18 cellular contexts compared by ENCODE assay signal in the genomic region with DNA sequence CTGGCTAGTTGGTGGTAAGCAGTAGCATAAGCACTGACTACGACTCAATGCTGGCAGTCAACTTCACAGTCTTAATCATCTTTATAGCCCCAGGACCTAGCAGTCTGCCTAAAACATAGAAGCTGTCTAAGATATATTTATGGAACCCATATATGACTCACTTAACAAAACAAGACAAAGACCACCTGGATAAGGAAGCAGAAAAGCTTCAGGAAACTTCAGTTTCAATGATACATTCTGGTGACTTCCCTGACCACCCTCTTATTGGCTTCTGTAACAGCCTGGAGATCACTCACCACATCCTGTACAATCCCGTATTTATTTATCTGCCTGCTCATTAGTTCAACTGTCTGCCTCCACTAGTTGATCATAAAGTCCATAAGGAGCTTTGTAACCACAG.
DNase-seq lines count a peak whose midpoint lies in the region; ATAC-seq, FAIRE-seq and TF ChIP-seq lines count a peak whose summit lies in the region.
"Had no signal": no experiment of that assay in that cellular context is flagged by ENCODE, and none has a peak within 500 bp of the region (broad histone marks: within the 10 kb centered on the region; RNA-seq: fewer than 3 reads in every experiment).

No MANE protein-coding gene starts in this region.

- intact Hi-C loops in IMR-90 (cut with micrococcal nuclease) (loop anchor here (5.0 kb wide), 2 partner anchors 867 to 1572 kb away; partner anchors contain the start of gene HS3ST3B1), HepG2 (cut with micrococcal nuclease; ENCODE audit: unreplicated experiment) (no loop called here)

- H2BK5ac ChIP-seq in IMR-90 (ENCODE audit: low read depth, low read length, poor library complexity, severe bottlenecking) (no peak overlapping the region), mesenchymal stem cell (ENCODE audit: low read depth, low read length, poor library complexity, severe bottlenecking) (no peak overlapping the region)

- H2BK20ac ChIP-seq in IMR-90 (ENCODE audit: low read depth, low read length), result no peak overlapping the region

- H3K9ac ChIP-seq in IMR-90 (ENCODE audit: low read depth, low read length) (no peak overlapping the region), mesenchymal stem cell (ENCODE audit: low read length) (no peak overlapping the region), HepG2 (ENCODE audit: insufficient read depth, low read depth, low read length) (no peak overlapping the region)

- H3K9me1 ChIP-seq in IMR-90 (ENCODE audit: insufficient read depth, low read length), result no peaks in the 10 kb centered on the region

- H3K79me1 ChIP-seq in IMR-90 (ENCODE audit: low read depth in 1 of 2, low read length in 2 of 2) (no peaks in the 10 kb centered on the region), mesenchymal stem cell (replicated peaks; ENCODE audit: low read length, poor library complexity, severe bottlenecking) (no peaks in the 10 kb centered on the region)

- no peak overlapping the region for H2AK5ac ChIP-seq in IMR-90 (ENCODE audit: low read depth, low read length)
- no peak overlapping the region for H2AK5ac ChIP-seq in mesenchymal stem cell (ENCODE audit: low read length, severe bottlenecking)

- H3K4me1 ChIP-seq in IMR-90 (ENCODE audit: control insufficient read depth, insufficient read depth, low read length) (no peaks in the 10 kb centered on the region), mesenchymal stem cell (ENCODE audit: control insufficient read depth, insufficient read depth, low read depth, low read length) (no peaks in the 10 kb centered on the region), HepG2 (ENCODE audit: insufficient read depth, low read length) (no peaks in the 10 kb centered on the region)
- H3K4me1 ChIP-seq: psoas muscle had no signal

- H4K20me1 ChIP-seq in IMR-90 (ENCODE audit: insufficient read depth, low read length) (no peaks in the 10 kb centered on the region), HepG2 (ENCODE audit: insufficient read depth, low read length) (no peaks in the 10 kb centered on the region)

- BruUV-seq in IMR-90 (replicated peaks; lab: Mats Ljungman, UMichigan) (no TSS peak), HepG2 (replicated peaks; lab: Mats Ljungman, UMichigan) (no TSS peak)

- TF ChIP-seq POLR2A in IMR-90 (IDR thresholded peaks at IDR 0.05; ENCODE audit: low read depth, low read length) (no peak), HepG2 (IDR thresholded peaks at IDR 0.05; ENCODE audit: insufficient read depth in 1 of 2, low read depth in 2 of 2, low read length in 2 of 2) (no peak)

- H3K27me3 ChIP-seq in IMR-90 (ENCODE audit: control insufficient read depth, insufficient read depth, low read length) (peaks cover 7% of the 10 kb centered on the region), mesenchymal stem cell (ENCODE audit: control insufficient read depth in 1 of 2, insufficient read depth in 1 of 2, low read length in 2 of 2) (no peaks in the 10 kb centered on the region), HepG2 (ENCODE audit: control insufficient read depth in 1 of 2, insufficient read depth in 2 of 2, low read length in 2 of 2) (peaks cover 0 to 11% of the 10 kb centered on the region in 2 experiments; a peak in 2 of 5 replicates)

- ATAC-seq in IMR-90 (ENCODE audit: low read depth), result peak; percentile 25; the same call in 1 of the 2 replicates
- no peak for ATAC-seq in HepG2
- ATAC-seq: activated CD4-positive, alpha-beta T cell treated with anti-CD3 and anti-CD28 coated beads for 36 hours; psoas muscle had no signal

- no peak overlapping the region for H3K18ac ChIP-seq in IMR-90 (ENCODE audit: low read depth, low read length)
- no peak overlapping the region for H3K18ac ChIP-seq in mesenchymal stem cell (ENCODE audit: low read depth in 1 of 2, low read length in 2 of 2)

- H2AK9ac ChIP-seq in IMR-90 (replicated peaks; ENCODE audit: low read depth, low read length, poor library complexity), result no peak overlapping the region

- H3K56ac ChIP-seq in IMR-90 (ENCODE audit: extremely low read depth, insufficient read depth, low read length), result no peak overlapping the region

- no peak overlapping the region for H4K5ac ChIP-seq in IMR-90 (ENCODE audit: low read depth, low read length)

- TF ChIP-seq EP300 in HepG2 (IDR thresholded peaks at IDR 0.05; ENCODE audit: low read depth in 2 of 2, low read length in 2 of 2) (no peak), HepG2 (CRISPR knock-in tag; IDR thresholded peaks at IDR 0.05; ENCODE audit: borderline replicate concordance) (no peak)

- in situ Hi-C loops in IMR-90 (cut with MboI; ENCODE audit: low sequenced_read_pairs) (loop anchor here (10.0 kb wide), 1 partner anchor 1865 kb away; no protein-coding TSS in a partner anchor), HepG2 (cut with HindIII; ENCODE audit: extremely low pct_ligation_motif_present, low pct_unique_long_range_greater_than_20kb) (no loop called here)

- H4K91ac ChIP-seq in IMR-90 (ENCODE audit: insufficient read depth, low read depth, low read length) (no peak overlapping the region), mesenchymal stem cell (ENCODE audit: low read length) (no peak overlapping the region)

- dilution Hi-C loops in IMR-90 (cut with HindIII; ENCODE audit: low sequenced_read_pairs, unreplicated experiment), result no loop called here

- H3K4me3 ChIP-seq in IMR-90 (ENCODE audit: insufficient read depth, low read depth, low read length) (no peak overlapping the region), choroid plexus epithelial cell (ENCODE audit: low read depth, low read length) (no peak overlapping the region), mesenchymal stem cell (ENCODE audit: insufficient read depth in 1 of 2, low read depth in 1 of 2, low read length in 2 of 2) (no peak overlapping the region), HepG2 (replicated peaks in 1 of 3; ENCODE audit: insufficient read depth in 1 of 3, low read depth in 2 of 3, low read length in 3 of 3) (no peak overlapping the region)
- H3K4me3 ChIP-seq: psoas muscle had no signal

- H3K9me3 ChIP-seq in IMR-90 (ENCODE audit: control insufficient read depth, insufficient read depth, low read length) (no peaks in the 10 kb centered on the region), mesenchymal stem cell (ENCODE audit: control insufficient read depth, low read length) (no peaks in the 10 kb centered on the region), HepG2 (ENCODE audit: low read length) (no peaks in the 10 kb centered on the region)
- H3K9me3 ChIP-seq: psoas muscle had no signal

- no peak for TF ChIP-seq CTCF in IMR-90 (conservative IDR thresholded peaks at IDR 0.05; ENCODE audit: low read depth, low read length)
- no peak for TF ChIP-seq CTCF in choroid plexus epithelial cell (conservative IDR thresholded peaks at IDR 0.05; ENCODE audit: low read depth, low read length)
- TF ChIP-seq CTCF in HepG2 (CRISPR knock-in tag; IDR thresholded peaks at IDR 0.05), result no peak

- H3K4me2 ChIP-seq in IMR-90 (ENCODE audit: low read depth, low read length), result no peak overlapping the region
- no peak overlapping the region for H3K4me2 ChIP-seq in mesenchymal stem cell (ENCODE audit: low read length, poor library complexity, severe bottlenecking)
- H3K4me2 ChIP-seq in HepG2 (ENCODE audit: low read depth, low read length), result no peak overlapping the region

- H2BK120ac ChIP-seq in IMR-90 (ENCODE audit: low read depth, low read length) (no peak overlapping the region), mesenchymal stem cell (ENCODE audit: low read depth, low read length) (no peak overlapping the region)

- no peak overlapping the region for H3K4ac ChIP-seq in IMR-90 (ENCODE audit: low read depth, low read length)
- H3K4ac ChIP-seq in mesenchymal stem cell (ENCODE audit: low read depth in 1 of 2, low read length in 2 of 2), result no peak overlapping the region

- POLR2A ChIA-PET in IMR-90 (lab: Charles Lee; ENCODE audit: unreplicated experiment), result no interaction called here
- POLR2A ChIA-PET in HepG2 (lab: Yijun Ruan, JAX), result no interaction called here

- 0% methylated on average over 1 of the region's 2 CpGs; no CpG with 5 or more reads in 1 of the 2 experiments for WGBS in IMR-90 (ENCODE audit: extremely low coverage in 2 of 2, insufficient read length in 1 of 2), 2 experiments
- 16% methylated on average over 2 of the region's 2 CpGs for WGBS in mesenchymal stem cell
- 21% methylated on average over 2 of the region's 2 CpGs for WGBS in HepG2 (ENCODE audit: low lambda C conversion rate)

- H3K36me3 ChIP-seq in IMR-90 (ENCODE audit: control insufficient read depth, insufficient read depth, low read length), result no peaks in the 10 kb centered on the region
- H3K36me3 ChIP-seq in mesenchymal stem cell (ENCODE audit: control insufficient read depth in 1 of 2, insufficient read depth in 2 of 2, low read depth in 1 of 2, low read length in 2 of 2), result no peaks in the 10 kb centered on the region
- no peaks in the 10 kb centered on the region for H3K36me3 ChIP-seq in HepG2 (replicated peaks in 1 of 2; ENCODE audit: control insufficient read depth in 1 of 2, insufficient read depth in 2 of 2, low read length in 2 of 2)

- no peak for TF ChIP-seq RAD21 in IMR-90 (IDR thresholded peaks at IDR 0.05; ENCODE audit: low read length)
- no peak for TF ChIP-seq RAD21 in HepG2 (CRISPR knock-in tag; IDR thresholded peaks at IDR 0.05)

- no peaks in the 10 kb centered on the region for H3K79me2 ChIP-seq in HepG2 (ENCODE audit: insufficient read depth, low read length)

- DNase-seq in Daoy (ENCODE audit: low read depth) (peak; percentile 91), IMR-90 (peak; percentile 77), choroid plexus epithelial cell (ENCODE audit: low read depth) (peak; percentile 29), mesenchymal stem cell (peak; percentile 65), DMS79 (lab: John Stamatoyannopoulos, UW) (no peak), HepG2 (ENCODE audit: low spot score) (no peak), DMS153 treated with DMSO at 0.1 percent for 48 hours (lab: John Stamatoyannopoulos, UW; ENCODE audit: unreplicated experiment) (no peak)
- DNase-seq: activated CD4-positive, alpha-beta T cell treated with anti-CD3 and anti-CD28 coated beads for 36 hours; activated naive CD4-positive, alpha-beta T cell treated with anti-CD3 and anti-CD28 coated beads for 36 hours; activated T-cell treated with anti-CD3 and anti-CD28 coated beads, Interleukin-2, amount 50 U/mL, for 48 hours; amniotic stem cell; central memory CD4-positive, alpha-beta T cell; DMS79 treated with DMSO at 0.1 percent for 48 hours; hypothalamus; islet precursor cell; psoas muscle had no signal

- no peak overlapping the region for H2BK12ac ChIP-seq in mesenchymal stem cell (ENCODE audit: low read length in 2 of 2)

- H2BK15ac ChIP-seq in IMR-90 (ENCODE audit: low read depth, low read length) (no peak overlapping the region), mesenchymal stem cell (ENCODE audit: low read depth, poor library complexity, severe bottlenecking) (no peak overlapping the region)

- H3K23ac ChIP-seq in IMR-90 (ENCODE audit: low read depth, low read length) (no peak overlapping the region), mesenchymal stem cell (ENCODE audit: low read length in 2 of 2) (no peak overlapping the region)

- H3K27ac ChIP-seq in IMR-90 (ENCODE audit: insufficient read depth, low read length) (no peak overlapping the region), mesenchymal stem cell (ENCODE audit: low read length, poor library complexity, severe bottlenecking) (no peak overlapping the region), HepG2 (ENCODE audit: extremely low read length, insufficient read depth, low read length) (no peak overlapping the region)
- H3K27ac ChIP-seq: HL-60, psoas muscle had no signal

- H3K14ac ChIP-seq in IMR-90 (replicated peaks; ENCODE audit: low read depth, low read length), result no peak overlapping the region
- no peak overlapping the region for H3K14ac ChIP-seq in mesenchymal stem cell (ENCODE audit: low read length in 2 of 2)

- CTCF ChIA-PET in IMR-90 (lab: Yijun Ruan, JAX), result interaction anchor here (0.6 to 1.5 kb wide), 2 partner anchors 20 to 231 kb away, joined by 3 read pairs; no protein-coding TSS in a partner anchor
- CTCF ChIA-PET in HepG2 (lab: Yijun Ruan, JAX; ENCODE audit: low intra/inter-chr PET ratio, low total read pairs), result no interaction called here

- H4K8ac ChIP-seq in IMR-90 (ENCODE audit: low read depth in 2 of 2, low read length in 2 of 2) (no peak overlapping the region), mesenchymal stem cell (ENCODE audit: low read length) (no peak overlapping the region)

- no peak for FAIRE-seq in HepG2 (lab: Jason Lieb, UNC)
- FAIRE-seq: frontal cortex had no signal

- no peak overlapping the region for H2AFZ ChIP-seq in IMR-90 (replicated peaks; ENCODE audit: low read length, poor library complexity)
- H2AFZ ChIP-seq in mesenchymal stem cell (ENCODE audit: low read depth, low read length), result no peak overlapping the region
- H2AFZ ChIP-seq in HepG2 (ENCODE audit: low read length), result no peak overlapping the region

Comparison
In these comparisons a context has a peak if more than half of its experiments do, and no peak if none do; other contexts are left out.
1. DNase-seq: peak in Daoy (single experiment), IMR-90 (single experiment), choroid plexus epithelial cell (single experiment) and mesenchymal stem cell (single experiment); none in DMS79 (single experiment), HepG2 (single experiment) and DMS153 treated with DMSO at 0.1 percent for 48 hours (single experiment).